Comparison of ENCODE assay signal across 17 cellular contexts in the genomic region with DNA sequence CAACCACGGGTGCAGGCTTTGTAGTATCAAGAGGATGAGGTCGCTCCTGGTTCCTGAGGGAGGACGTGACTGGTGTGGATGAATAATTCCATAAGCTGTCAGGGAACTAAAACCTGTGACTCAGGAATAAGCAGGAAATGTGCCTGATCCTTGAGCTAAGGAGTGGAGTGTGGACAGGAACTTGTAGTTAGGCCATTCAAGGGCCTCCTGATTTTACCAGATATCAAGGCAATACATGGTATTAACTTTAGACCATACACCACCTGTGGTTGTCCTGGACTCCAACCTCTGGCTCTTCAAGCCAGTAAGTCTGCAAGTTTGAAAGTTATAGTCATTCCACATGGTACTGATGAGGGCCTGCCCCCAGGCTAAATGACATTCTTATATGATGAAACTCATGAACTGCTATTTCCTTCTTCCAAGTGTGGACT. TPM values are rescaled to one million over a fixed set of nuclear protein-coding genes. Genes with fewer than 3 reads are reported as not detected.
DNase-seq lines count a peak whose midpoint lies in the region; ATAC-seq and TF ChIP-seq lines count a peak whose summit lies in the region.
"Had no signal": no experiment of that assay in that cellular context is flagged by ENCODE, and none has a peak within 500 bp of the region (broad histone marks: within the 10 kb centered on the region; RNA-seq: fewer than 3 reads in every experiment).

No MANE protein-coding gene starts in this region.

- no TSS peak for BruUV-seq in IMR-90 (replicated peaks; lab: Mats Ljungman, UMichigan)

- H3K36me3 ChIP-seq in IMR-90 (ENCODE audit: control insufficient read depth, insufficient read depth, low read length) = no peaks in the 10 kb centered on the region
- no peaks in the 10 kb centered on the region for H3K36me3 ChIP-seq in brain microvascular endothelial cell (replicated peaks)
- H3K36me3 ChIP-seq in lower lobe of right lung = no peaks in the 10 kb centered on the region
- H3K36me3 ChIP-seq: ascending aorta had no signal

- H2AFZ ChIP-seq in IMR-90 (replicated peaks; ENCODE audit: low read length, poor library complexity) = peak overlapping the region; percentile 48

- H3K18ac ChIP-seq in IMR-90 (ENCODE audit: low read depth, low read length) = no peak overlapping the region

- dilution Hi-C loops in IMR-90 (cut with HindIII; ENCODE audit: low sequenced_read_pairs, unreplicated experiment) = no loop called here

- H2AK5ac ChIP-seq in IMR-90 (ENCODE audit: low read depth, low read length) = no peak overlapping the region; the same call in 1 of the 2 replicates

- H4K91ac ChIP-seq in IMR-90 (ENCODE audit: insufficient read depth, low read depth, low read length) = peak overlapping the region; percentile 5; the same call in 1 of the 2 replicates

- H3K27me3 ChIP-seq in IMR-90 (ENCODE audit: control insufficient read depth, insufficient read depth, low read length) (no peaks in the 10 kb centered on the region), brain microvascular endothelial cell (replicated peaks) (no peaks in the 10 kb centered on the region), lower lobe of right lung (ENCODE audit: low read depth) (no peaks in the 10 kb centered on the region)
- H3K27me3 ChIP-seq: ascending aorta, heart left ventricle had no signal

- peak overlapping the region; percentile 26; the same call in 1 of the 2 replicates for H3K4ac ChIP-seq in IMR-90 (ENCODE audit: low read depth, low read length)

- 0 out of 2 replicates have a peak overlapping the region, but pooled peaks have one; percentile 15 for H3K14ac ChIP-seq in IMR-90 (replicated peaks; ENCODE audit: low read depth, low read length)

- H4K8ac ChIP-seq in IMR-90 (ENCODE audit: low read depth in 2 of 2, low read length in 2 of 2) = peak overlapping the region in 1 of 2 experiments; percentile 39; a peak in 2 of 4 replicates

- no peak overlapping the region for H3K9ac ChIP-seq in IMR-90 (ENCODE audit: low read depth, low read length)

- peak overlapping the region; percentile 9; the same call in 1 of the 3 replicates for H2BK15ac ChIP-seq in IMR-90 (ENCODE audit: low read depth, low read length)

- TF ChIP-seq RAD21 in IMR-90 (IDR thresholded peaks at IDR 0.05; ENCODE audit: low read length) = no peak

- no peak overlapping the region for H3K23ac ChIP-seq in IMR-90 (ENCODE audit: low read depth, low read length)

- H3K9me1 ChIP-seq in IMR-90 (ENCODE audit: insufficient read depth, low read length) = no peaks in the 10 kb centered on the region

- H2BK20ac ChIP-seq in IMR-90 (ENCODE audit: low read depth, low read length) = peak overlapping the region; percentile 23; the same call in 1 of the 2 replicates

- H3K27ac ChIP-seq in IMR-90 (ENCODE audit: insufficient read depth, low read length) (0 out of 2 replicates have a peak overlapping the region, but pooled peaks have one; percentile 20), brain microvascular endothelial cell (no peak overlapping the region), lower lobe of right lung (no peak overlapping the region)
- H3K27ac ChIP-seq: ascending aorta, C4-2B, heart left ventricle had no signal

- 20% methylated on average over 1 of the region's 3 CpGs; no CpG with 5 or more reads in 1 of the 2 experiments for WGBS in IMR-90 (ENCODE audit: extremely low coverage in 2 of 2, insufficient read length in 1 of 2), 2 experiments

- H3K4me2 ChIP-seq in IMR-90 (ENCODE audit: low read depth, low read length) = no peak overlapping the region

- H2AK9ac ChIP-seq in IMR-90 (replicated peaks; ENCODE audit: low read depth, low read length, poor library complexity) = no peak overlapping the region

- in situ Hi-C loops in IMR-90 (cut with MboI; ENCODE audit: low sequenced_read_pairs) (no loop called here), brain microvascular endothelial cell (cut with HindIII; ENCODE audit: low pct_ligation_motif_present, low sequenced_read_pairs) (no loop called here)

- CTCF ChIA-PET in IMR-90 (lab: Yijun Ruan, JAX) = interaction anchor here (0.7 kb wide), 1 partner anchor 575 kb away, joined by 3 read pairs; no protein-coding TSS in a partner anchor

- ATAC-seq in IMR-90 (ENCODE audit: low read depth) (peak; percentile 88), HG03095 (IDR thresholded peaks at IDR 0.05; ENCODE audit: unreplicated experiment) (no peak), lower lobe of right lung (no peak)
- ATAC-seq: heart left ventricle, left lobe of liver had no signal

- H3K4me3 ChIP-seq in AG10803 (ENCODE audit: low read length) (no peak overlapping the region), IMR-90 (ENCODE audit: insufficient read depth, low read depth, low read length) (no peak overlapping the region), brain microvascular endothelial cell (ENCODE audit: low read depth, low read length) (no peak overlapping the region), lower lobe of right lung (no peak overlapping the region)
- H3K4me3 ChIP-seq: ascending aorta, heart left ventricle had no signal

- H2BK120ac ChIP-seq in IMR-90 (ENCODE audit: low read depth, low read length) = peak overlapping the region; percentile 45; the same call in 1 of the 2 replicates

- peak overlapping the region; percentile 51 for H2BK5ac ChIP-seq in IMR-90 (ENCODE audit: low read depth, low read length, poor library complexity, severe bottlenecking)

- H3K4me1 ChIP-seq in IMR-90 (ENCODE audit: control insufficient read depth, insufficient read depth, low read length) (peaks cover 3% of the 10 kb centered on the region), lower lobe of right lung (no peaks in the 10 kb centered on the region)
- H3K4me1 ChIP-seq: ascending aorta, heart left ventricle had no signal

- H3K9me3 ChIP-seq in IMR-90 (ENCODE audit: control insufficient read depth, insufficient read depth, low read length) (0 out of 2 replicates have a peak, but pooled peaks cover 5% of the 10 kb centered on the region), lower lobe of right lung (no peaks in the 10 kb centered on the region)

- POLR2A ChIA-PET in IMR-90 (lab: Charles Lee; ENCODE audit: unreplicated experiment) = interaction anchor here (0.7 kb wide), 1 partner anchor 11 kb away, joined by 3 read pairs; no protein-coding TSS in a partner anchor

- DNase-seq in AG10803 (ENCODE audit: low read depth) (peak; percentile 76), IMR-90 (peak; percentile 79), brain microvascular endothelial cell (peak; percentile 40), hepatic stellate cell (ENCODE audit: low spot score) (peak; percentile 21), SKM-1 (lab: John Stamatoyannopoulos, UW; ENCODE audit: unreplicated experiment) (no peak), lower lobe of right lung (no peak), NCI-H1694 (lab: John Stamatoyannopoulos, UW) (no peak)
- DNase-seq: activated CD4-positive, alpha-beta T cell treated with anti-CD3 and anti-CD28 coated beads for 4 hours; effector CD8-positive, alpha-beta T cell; GDM1; heart left ventricle; naive B cell; stimulated activated CD4-positive, alpha-beta T cell treated with anti-CD3 and anti-CD28 coated beads, Interleukin-2, amount 100 ng/mL, for 24 hours had no signal

- intact Hi-C loops in IMR-90 (cut with micrococcal nuclease) (no loop called here), lower lobe of right lung (cut with DNase I) (no loop called here)

- no peaks in the 10 kb centered on the region for H4K20me1 ChIP-seq in IMR-90 (ENCODE audit: insufficient read depth, low read length)

- H3K79me1 ChIP-seq in IMR-90 (ENCODE audit: low read depth in 1 of 2, low read length in 2 of 2) = no peaks in the 10 kb centered on the region; a peak in 1 of 4 replicates

- no peak overlapping the region for H4K5ac ChIP-seq in IMR-90 (ENCODE audit: low read depth, low read length)

- no peak overlapping the region for H3K56ac ChIP-seq in IMR-90 (ENCODE audit: extremely low read depth, insufficient read depth, low read length)

- TF ChIP-seq CTCF in AG10803 (conservative IDR thresholded peaks at IDR 0.05; ENCODE audit: low read length) (no peak), IMR-90 (conservative IDR thresholded peaks at IDR 0.05; ENCODE audit: low read depth, low read length) (no peak), brain microvascular endothelial cell (IDR thresholded peaks at IDR 0.05; ENCODE audit: low read depth, low read length, missing control alignments) (no peak), lower lobe of right lung (IDR thresholded peaks at IDR 0.05) (no peak)

- no peak for TF ChIP-seq POLR2A in IMR-90 (IDR thresholded peaks at IDR 0.05; ENCODE audit: low read depth, low read length)

TF ChIP-seq in IMR-90, 13 proteins besides CTCF, POLR2A, EP300 and RAD21:
- TF ChIP-seq CHD1 (IDR thresholded peaks at IDR 0.05; ENCODE audit: low read depth, low read length) (no peak), MAFK (IDR thresholded peaks at IDR 0.05; ENCODE audit: low read depth, low read length) (no peak), MXI1 (IDR thresholded peaks at IDR 0.05; ENCODE audit: borderline replicate concordance, low read depth, low read length) (no peak), NFE2L2 (IDR thresholded peaks at IDR 0.05; ENCODE audit: low read depth, low read length) (no peak), RFX5 (IDR thresholded peaks at IDR 0.05; ENCODE audit: low read depth, low read length) (no peak), FOS (IDR thresholded peaks at IDR 0.05; ENCODE audit: low read depth, low read length) (no peak), CEBPB (IDR thresholded peaks at IDR 0.05; ENCODE audit: low read depth, low read length) (no peak), RCOR1 (IDR thresholded peaks at IDR 0.05; ENCODE audit: insufficient replicate concordance, low read length) (no peak)

RNA-seq across cellular contexts. Expression of a gene that starts 12.1 kb away (rescaled TPM):
- total RNA-seq in IMR-90 (2012; rRNA removed) (2.5 and 9.7 TPM in 2 replicates), lower lobe of right lung (9.5 TPM)
- 7.3 and 9.5 TPM in 2 replicates for polyA plus RNA-seq in IMR-90 (2012; rRNA removed)
- polyA plus RNA-seq in IMR-90 (2012; cell fraction: cytosol; rRNA removed) = 6.3 and 10.1 TPM in 2 replicates
- polyA plus RNA-seq in IMR-90 (2012; cell fraction: nucleus; rRNA removed; ENCODE audit: low replicate concordance) = 1.6 and 3.2 TPM in 2 replicates

RNA-seq across cellular contexts. Expression of a gene that starts 48.4 kb away (rescaled TPM):
- total RNA-seq in IMR-90 (2012; rRNA removed) (16.4 and 16.8 TPM in 2 replicates), lower lobe of right lung (15.4 TPM)
- polyA plus RNA-seq in IMR-90 (2012; rRNA removed) = 9.0 and 11.0 TPM in 2 replicates
- 3.4 and 4.4 TPM in 2 replicates for polyA plus RNA-seq in IMR-90 (2012; cell fraction: cytosol; rRNA removed)
- 4.5 and 6.9 TPM in 2 replicates for polyA plus RNA-seq in IMR-90 (2012; cell fraction: nucleus; rRNA removed; ENCODE audit: low replicate concordance)

Comparison
In these comparisons a context has a peak if more than half of its experiments do, and no peak if none do; other contexts are left out.
1. DNase-seq: peak in AG10803 (single experiment), IMR-90 (single experiment), brain microvascular endothelial cell (single experiment) and hepatic stellate cell (single experiment); none in SKM-1 (single experiment), lower lobe of right lung (single experiment) and NCI-H1694 (single experiment).